ENCODE assay signal across 8 cellular contexts in genomic region chr1:171741872-171742576, GRCh38. TPM values are rescaled to one million over a fixed set of nuclear protein-coding genes. Genes with fewer than 3 reads are reported as not detected.
DNase-seq lines count a peak whose midpoint lies in the region; TF ChIP-seq lines count a peak whose summit lies in the region.

A gene with protein sequence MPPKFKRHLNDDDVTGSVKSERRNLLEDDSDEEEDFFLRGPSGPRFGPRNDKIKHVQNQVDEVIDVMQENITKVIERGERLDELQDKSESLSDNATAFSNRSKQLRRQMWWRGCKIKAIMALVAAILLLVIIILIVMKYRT (minus strand): TSS chr1:171742065. CDS start chr1:171738414, 3,651 bp downstream.

- no peak for TF ChIP-seq EP300 in stomach (IDR thresholded peaks at IDR 0.05)

- no peak within 1 kb of the TSS for H4K8ac ChIP-seq in H9 (replicated peaks; ENCODE audit: insufficient read length, low read depth, low read length)

- H2BK5ac ChIP-seq in H9 (ENCODE audit: insufficient read length, low read length) = peak within 1 kb of the TSS; percentile 56

- H3K79me2 ChIP-seq in H9 (ENCODE audit: insufficient read depth, low read length) = no peaks in the 10 kb centered on the region

- H3K9me3 ChIP-seq in H9 (ENCODE audit: control insufficient read depth, low read depth, low read length) (no peaks in the 10 kb centered on the region), SJCRH30 (replicated peaks) (no peaks in the 10 kb centered on the region), stomach (no peaks in the 10 kb centered on the region)

- H3K27me3 Mint-ChIP-seq in H9 (ENCODE audit: low read depth) (no peaks in the 10 kb centered on the region), neural crest cell (ENCODE audit: low read depth) (no peaks in the 10 kb centered on the region)

- H3K4me1 Mint-ChIP-seq in H9 = peaks cover 25 to 34% of the 10 kb centered on the region in 2 experiments
- H3K4me1 Mint-ChIP-seq in neural crest cell = peaks cover 41% of the 10 kb centered on the region

- peak within 1 kb of the TSS; percentile 98 to 99 (median 99) for H3K27ac Mint-ChIP-seq in H9
- peak within 1 kb of the TSS; percentile 100 for H3K27ac Mint-ChIP-seq in neural crest cell (ENCODE audit: unreplicated experiment)

- H4K5ac ChIP-seq in H9 (ENCODE audit: insufficient read length, low read depth, low read length) = no peak within 1 kb of the TSS

- H3K27ac ChIP-seq in H9 (ENCODE audit: insufficient read length, low read depth, low read length) (peak within 1 kb of the TSS; percentile 85), SJCRH30 (peak within 1 kb of the TSS; percentile 87), stomach (peak within 1 kb of the TSS; percentile 83 to 97 (median 97))

- H3K79me1 ChIP-seq in H9 (ENCODE audit: insufficient read depth, low read depth, low read length, poor library complexity, severe bottlenecking) = no peaks in the 10 kb centered on the region

- H3K9ac ChIP-seq in H9 (ENCODE audit: extremely low read depth, insufficient read length, low read length) = peak within 1 kb of the TSS; percentile 97

- peak within 1 kb of the TSS; percentile 93 for H3K4me2 ChIP-seq in H9 (ENCODE audit: insufficient read depth, insufficient read length, low read length)

- DNase-seq in GDM1 (lab: John Stamatoyannopoulos, UW) = peak; percentile 86
- peak; percentile 87 for DNase-seq in H9
- peak; percentile 81 for DNase-seq in M059J (ENCODE audit: low read depth)
- peak; percentile 85 to 87 for DNase-seq in SJCRH30
- DNase-seq in activated gamma-delta T cell treated with anti-CD3 and anti-CD28 coated beads, Interleukin-2, amount 50 U/mL, for 16 hours (ENCODE audit: low read depth) = peak; percentile 80
- DNase-seq in foreskin fibroblast = peak; percentile 82 to 95
- peak; percentile 70 for DNase-seq in neural crest cell (ENCODE audit: low read depth, low spot score)
- peak; percentile 89 for DNase-seq in stomach

- H3K23ac ChIP-seq in H9 (ENCODE audit: insufficient read length, low read depth, low read length) = no peak within 1 kb of the TSS

- H3T11ph ChIP-seq in H9 (ENCODE audit: low read length) = no peak within 1 kb of the TSS

- H2AK5ac ChIP-seq in H9 (ENCODE audit: insufficient read length, low read length) = no peak within 1 kb of the TSS

- H3K27me3 ChIP-seq in H9 (ENCODE audit: insufficient read depth, low read length) = no peaks in the 10 kb centered on the region
- no peaks in the 10 kb centered on the region for H3K27me3 ChIP-seq in SJCRH30
- H3K27me3 ChIP-seq in stomach = no peaks in the 10 kb centered on the region

- TF ChIP-seq CTCF in H9 (conservative IDR thresholded peaks at IDR 0.05) = no peak
- TF ChIP-seq CTCF in foreskin fibroblast (IDR thresholded peaks at IDR 0.05; ENCODE audit: low read depth, low read length) = no peak
- no peak for TF ChIP-seq CTCF in neural crest cell (conservative IDR thresholded peaks at IDR 0.05)
- no peak for TF ChIP-seq CTCF in stomach (IDR thresholded peaks at IDR 0.05)

- H2BK12ac ChIP-seq in H9 (ENCODE audit: insufficient read length, low read depth, low read length) = no peak within 1 kb of the TSS

- H3K36me3 Mint-ChIP-seq in H9 (ENCODE audit: insufficient read depth in 1 of 3, low read depth in 3 of 3) (peaks cover 0 to under 1% (median 0%) of the 10 kb centered on the region in 3 experiments; a peak in 2 of 7 replicates), neural crest cell (ENCODE audit: low read depth) (peaks cover under 1% of the 10 kb centered on the region)

- peak within 1 kb of the TSS; percentile 84 for H2AFZ ChIP-seq in H9 (ENCODE audit: low read length)

- H3K4me1 ChIP-seq in H9 (ENCODE audit: insufficient read depth, low read length) (no peaks in the 10 kb centered on the region), SJCRH30 (peaks cover 7% of the 10 kb centered on the region), stomach (peaks cover 10 to 35% (median 25%) of the 10 kb centered on the region in 4 donors)

- no peaks in the 10 kb centered on the region for H4K20me1 ChIP-seq in H9 (ENCODE audit: control insufficient read depth, insufficient read depth, insufficient read length)

- H3K4me3 ChIP-seq in SJCRH30 (peak within 1 kb of the TSS; percentile 74), foreskin fibroblast (ENCODE audit: low read depth in 1 of 2, low read length in 2 of 2) (peak within 1 kb of the TSS; percentile 85 to 91), stomach (peak within 1 kb of the TSS; percentile 86 to 96 (median 90))

- H3K4me3 Mint-ChIP-seq in H9 (peak within 1 kb of the TSS; percentile 100), neural crest cell (peak within 1 kb of the TSS; percentile 100)

- intact Hi-C loops in stomach (cut with DNase I; ENCODE audit: low total_unique reads) = no loop called here

- H4K91ac ChIP-seq in H9 (ENCODE audit: insufficient read length, low read depth, low read length) = no peak within 1 kb of the TSS

- H3K14ac ChIP-seq in H9 (ENCODE audit: insufficient read depth, low read length) = peak within 1 kb of the TSS; percentile 82

- H3K56ac ChIP-seq in H9 (ENCODE audit: insufficient read length, low read depth, low read length) = no peak within 1 kb of the TSS

- H2BK120ac ChIP-seq in H9 (ENCODE audit: low read depth, low read length, poor library complexity, severe bottlenecking) = no peak within 1 kb of the TSS

- peak within 1 kb of the TSS; percentile 93 for H3K18ac ChIP-seq in H9 (ENCODE audit: insufficient read length, low read depth, low read length)

- TF ChIP-seq POLR2A in stomach (IDR thresholded peaks at IDR 0.05) = peak in 2 of 4 donors; percentile 71 to 76

- no CpG with 5 or more reads among the region's 57 CpGs for WGBS in H9 (ENCODE audit: extremely low coverage, insufficient read length, low lambda C conversion rate)
- WGBS in stomach, 5 donors = 0 to 1% (median 0%) methylated on average over 28 to 57 of the region's 57 CpGs

- peaks cover 11% of the 10 kb centered on the region for H3K23me2 ChIP-seq in H9 (ENCODE audit: insufficient read length, low read depth, low read length, poor library complexity, severe bottlenecking)

- H3K36me3 ChIP-seq in SJCRH30 (no peaks in the 10 kb centered on the region), stomach (peaks cover 0 to 12% (median 11%) of the 10 kb centered on the region in 4 donors)

- no peak within 1 kb of the TSS for H2BK15ac ChIP-seq in H9 (ENCODE audit: low read depth, low read length)

- no peak within 1 kb of the TSS for H2BK20ac ChIP-seq in H9 (ENCODE audit: low read depth, low read length, poor library complexity, severe bottlenecking)

- no peak within 1 kb of the TSS for H3K4ac ChIP-seq in H9 (ENCODE audit: low read depth, low read length)

- H3K9me3 Mint-ChIP-seq in H9 (no peaks in the 10 kb centered on the region), neural crest cell (no peaks in the 10 kb centered on the region)

RNA-seq across cellular contexts. Expression of the gene that starts here (rescaled TPM):
- 4.2 and 4.4 TPM in 2 replicates for total RNA-seq in H9 (2021)
- 11.4 and 12.4 TPM in 2 replicates for total RNA-seq in M059J (2014; rRNA removed; shearing (Covaris generic))
- 5.3 and 9.3 TPM in 2 replicates for total RNA-seq in SJCRH30 (2014; rRNA removed; shearing (Covaris generic))
- total RNA-seq in neural crest cell = 10.3 and 11.1 TPM in 2 replicates
- 10 to 100 TPM in 1 of 5 donors, 1 to 10 TPM in 4; 3.5 to 23.7 (median 7.5) TPM for total RNA-seq in stomach
- 1 to 10 TPM; 6.1 to 9.3 (median 6.9) TPM for polyA plus RNA-seq in stomach

Comparison
In these comparisons a context has a peak if more than half of its experiments do, and no peak if none do; other contexts are left out.
1. Peak in every context shown above with its lines: DNase-seq, H3K4me3 ChIP-seq and H3K27ac ChIP-seq.